Comparison of ENCODE assay signal across 14 cellular contexts in the genomic region with DNA sequence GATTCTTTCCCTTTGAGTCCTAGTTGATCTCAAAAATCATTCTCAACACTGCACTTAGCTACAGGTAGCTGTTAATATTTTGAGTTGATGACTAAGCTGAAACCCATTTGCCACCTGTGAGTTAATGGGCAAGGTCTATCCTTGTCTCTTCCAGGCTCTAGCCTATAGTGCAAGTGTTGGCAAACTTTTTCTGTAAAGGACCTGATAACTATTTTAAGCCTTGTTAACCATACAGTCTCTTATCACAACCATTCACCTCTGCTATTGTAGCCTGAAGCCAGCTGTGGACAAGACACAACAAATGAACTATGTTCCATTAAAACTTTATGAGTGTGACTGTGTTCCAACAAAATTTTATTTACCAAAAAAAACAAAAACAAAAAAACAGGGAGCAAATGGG. TPM values are rescaled to one million over a fixed set of nuclear protein-coding genes. Genes with fewer than 3 reads are reported as not detected.
DNase-seq lines count a peak whose midpoint lies in the region; ATAC-seq and TF ChIP-seq lines count a peak whose summit lies in the region.
"Had no signal": no experiment of that assay in that cellular context is flagged by ENCODE, and none has a peak within 500 bp of the region (broad histone marks: within the 10 kb centered on the region; RNA-seq: fewer than 3 reads in every experiment).

No MANE protein-coding gene starts in this region.

- H3K27ac ChIP-seq in left lung, result no peak overlapping the region
- peak overlapping the region; percentile 0 for H3K27ac ChIP-seq in subcutaneous abdominal adipose tissue (ENCODE audit: low read depth, low read length)

- TF ChIP-seq CTCF in activated B cell treated with CpG ODN at 0.5 μM for 24 hours (IDR thresholded peaks at IDR 0.05), result no peak
- no peak for TF ChIP-seq CTCF in left lung (IDR thresholded peaks at IDR 0.05)

- POLR2A ChIA-PET in activated B cell treated with CpG ODN at 0.5 μM for 24 hours (lab: Charles Lee), result interaction anchor here (0.5 to 0.7 kb wide), 2 partner anchors 11 to 19 kb away, joined by 3 read pairs; no protein-coding TSS in a partner anchor

- peak overlapping the region; percentile 61 for H3K27ac Mint-ChIP-seq in activated naive CD4-positive, alpha-beta T cell treated with anti-CD3 and anti-CD28 coated beads, Interleukin-2, amount 50 U/mL, for 24 hours
- H3K27ac Mint-ChIP-seq in activated B cell treated with CpG ODN at 0.5 μM for 24 hours, result peak overlapping the region; percentile 68

- CTCF ChIA-PET in activated B cell treated with CpG ODN at 0.5 μM for 24 hours (lab: Charles Lee), result no interaction called here

- peaks cover 92% of the 10 kb centered on the region for H3K4me1 Mint-ChIP-seq in activated naive CD4-positive, alpha-beta T cell treated with anti-CD3 and anti-CD28 coated beads, Interleukin-2, amount 50 U/mL, for 24 hours
- peaks cover 79% of the 10 kb centered on the region for H3K4me1 Mint-ChIP-seq in activated B cell treated with CpG ODN at 0.5 μM for 24 hours

- no peaks in the 10 kb centered on the region for H3K27me3 Mint-ChIP-seq in activated naive CD4-positive, alpha-beta T cell treated with anti-CD3 and anti-CD28 coated beads, Interleukin-2, amount 50 U/mL, for 24 hours
- no peaks in the 10 kb centered on the region for H3K27me3 Mint-ChIP-seq in activated B cell treated with CpG ODN at 0.5 μM for 24 hours

- no peak overlapping the region for H3K9ac ChIP-seq in subcutaneous abdominal adipose tissue (ENCODE audit: low read length in 5 of 5)

- H3K36me3 Mint-ChIP-seq in activated naive CD4-positive, alpha-beta T cell treated with anti-CD3 and anti-CD28 coated beads, Interleukin-2, amount 50 U/mL, for 24 hours, result peaks cover 31% of the 10 kb centered on the region
- H3K36me3 Mint-ChIP-seq in activated B cell treated with CpG ODN at 0.5 μM for 24 hours (ENCODE audit: low read depth), result peaks cover 54% of the 10 kb centered on the region

- ATAC-seq in activated B cell treated with CpG ODN at 0.5 μM for 24 hours (ENCODE audit: low read depth) (no peak), left lung (peak; percentile 84)

- H3K36me3 ChIP-seq in left lung, result peaks cover 0 to 24% of the 10 kb centered on the region in 2 donors
- H3K36me3 ChIP-seq in subcutaneous abdominal adipose tissue (ENCODE audit: control insufficient read depth in 5 of 5, insufficient read depth in 5 of 5, low read length in 5 of 5), result peaks cover 5 to 9% (median 7%) of the 10 kb centered on the region in 5 donors

- peaks cover 7 to 50% of the 10 kb centered on the region in 2 donors for H3K4me1 ChIP-seq in left lung
- peaks cover 0 to 37% (median 22%) of the 10 kb centered on the region in 5 donors for H3K4me1 ChIP-seq in subcutaneous abdominal adipose tissue (ENCODE audit: control insufficient read depth in 5 of 5, insufficient read depth in 5 of 5, low read length in 5 of 5)

- intact Hi-C loops in activated B cell treated with CpG ODN at 0.5 μM for 24 hours (cut with micrococcal nuclease) (loop anchor here (1.0 kb wide), 1 partner anchor 9 kb away; no protein-coding TSS in a partner anchor), left lung (cut with DNase I) (no loop called here)

- DNase-seq in activated naive CD4-positive, alpha-beta T cell treated with Interleukin-2 at 50 U/mL for 16 hours, result no peak
- no peak for DNase-seq in activated B cell treated with CpG ODN at 0.5 μM for 24 hours
- DNase-seq in left lung, result no peak
- no peak for DNase-seq in GM03348 (ENCODE audit: low spot score)
- DNase-seq in dermis blood vessel endothelial cell, result no peak
- no peak for DNase-seq in activated CD4-positive, alpha-beta T cell treated with anti-CD3 and anti-CD28 coated beads for 48 hours
- DNase-seq: effector CD8-positive, alpha-beta T cell; glutamatergic neuron; KBM-7; occipital lobe; stimulated activated CD4-positive, alpha-beta T cell treated with anti-CD3 and anti-CD28 coated beads, Interleukin-15, amount 100 ng/mL, for 24 hours; stimulated activated CD8-positive, alpha-beta memory T cell treated with anti-CD3 and anti-CD28 coated beads, Interleukin-4, amount 100 ng/mL, for 48 hours had no signal

- H3K9me3 ChIP-seq in left lung, result peaks cover 0 to 8% of the 10 kb centered on the region in 2 donors
- H3K9me3 ChIP-seq in subcutaneous abdominal adipose tissue (ENCODE audit: control insufficient read depth in 5 of 5, low read length in 5 of 5), result peaks cover 0 to 6% (median 5%) of the 10 kb centered on the region in 5 donors

- peak overlapping the region; percentile 11 for H3K4me3 Mint-ChIP-seq in activated naive CD4-positive, alpha-beta T cell treated with anti-CD3 and anti-CD28 coated beads, Interleukin-2, amount 50 U/mL, for 24 hours
- peak overlapping the region; percentile 8 for H3K4me3 Mint-ChIP-seq in activated B cell treated with CpG ODN at 0.5 μM for 24 hours

- no peak overlapping the region for H3K4me3 ChIP-seq in left lung
- H3K4me3 ChIP-seq in subcutaneous abdominal adipose tissue (ENCODE audit: low read depth in 1 of 5, low read length in 5 of 5), result no peak overlapping the region

- no peaks in the 10 kb centered on the region for H3K9me3 Mint-ChIP-seq in activated naive CD4-positive, alpha-beta T cell treated with anti-CD3 and anti-CD28 coated beads, Interleukin-2, amount 50 U/mL, for 24 hours
- H3K9me3 Mint-ChIP-seq in activated B cell treated with CpG ODN at 0.5 μM for 24 hours, result peaks cover 6% of the 10 kb centered on the region

- H3K27me3 ChIP-seq in left lung, result no peaks in the 10 kb centered on the region
- no peaks in the 10 kb centered on the region for H3K27me3 ChIP-seq in subcutaneous abdominal adipose tissue (ENCODE audit: control insufficient read depth in 5 of 5, insufficient read depth in 4 of 5, low read length in 5 of 5)

RNA-seq across cellular contexts. Expression of a gene that starts 19.4 kb away (rescaled TPM):
- total RNA-seq in activated B cell treated with CpG ODN at 0.5 μM for 24 hours (136 and 142 TPM in 2 replicates), left lung (100 to 1,000 TPM; 137 to 171 TPM), dermis blood vessel endothelial cell (198 and 301 TPM in 2 replicates)

RNA-seq across cellular contexts. Expression of a gene that starts 56.7 kb away (rescaled TPM):
- 75.0 and 90.8 TPM in 2 replicates for total RNA-seq in activated B cell treated with CpG ODN at 0.5 μM for 24 hours
- 10 to 100 TPM; 28.3 to 38.9 TPM for total RNA-seq in left lung
- total RNA-seq in dermis blood vessel endothelial cell, result 56.5 and 75.8 TPM in 2 replicates
